Comparison of ENCODE assay signal across 13 cellular contexts in the genomic region with DNA sequence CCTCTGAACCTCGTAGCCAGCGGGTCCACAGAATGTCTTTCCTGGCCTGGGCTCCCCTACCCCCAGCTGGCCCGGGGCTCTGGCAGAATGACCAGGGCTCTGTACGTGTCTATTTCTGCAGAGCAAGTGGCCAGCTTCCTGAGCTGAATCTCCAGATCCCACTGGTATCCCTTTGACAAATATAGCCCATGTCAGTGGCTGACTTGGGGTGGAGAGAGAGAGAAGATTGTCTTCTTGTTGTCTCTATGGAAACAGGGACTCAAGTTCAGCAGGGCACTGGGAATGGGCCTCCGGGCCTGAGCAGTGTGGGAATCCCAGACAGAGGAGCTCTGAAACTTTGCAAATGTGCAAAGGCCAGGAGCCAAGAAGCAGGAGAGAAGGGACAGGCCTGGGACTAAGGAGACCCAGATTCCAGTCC. TPM values are rescaled to one million over a fixed set of nuclear protein-coding genes. Genes with fewer than 3 reads are reported as not detected.
DNase-seq lines count a peak whose midpoint lies in the region; ATAC-seq, FAIRE-seq and TF ChIP-seq lines count a peak whose summit lies in the region.
"Had no signal": no experiment of that assay in that cellular context is flagged by ENCODE, and none has a peak within 500 bp of the region (broad histone marks: within the 10 kb centered on the region; RNA-seq: fewer than 3 reads in every experiment).

No MANE protein-coding gene starts in this region.

- no peak overlapping the region for H3K27ac Mint-ChIP-seq in progenitor cell of endocrine pancreas
- H3K27ac Mint-ChIP-seq: activated naive CD8-positive, alpha-beta T cell had no signal

- TF ChIP-seq POLR2A in body of pancreas (IDR thresholded peaks at IDR 0.05) = no peak

- no peak for TF ChIP-seq CTCF in body of pancreas (IDR thresholded peaks at IDR 0.05)
- no peak for TF ChIP-seq CTCF in progenitor cell of endocrine pancreas (IDR thresholded peaks at IDR 0.05; ENCODE audit: unreplicated experiment)
- no peak for TF ChIP-seq CTCF in colonic mucosa (IDR thresholded peaks at IDR 0.05)

- intact Hi-C loops in body of pancreas (cut with DNase I) = no loop called here
- intact Hi-C loops in colonic mucosa (cut with DNase I) = no loop called here

- WGBS in body of pancreas, 2 donors = 34 to 50% methylated on average over 5 of the region's 5 CpGs

- peak; percentile 30 for DNase-seq in HTR-8/SVneo (ENCODE audit: insufficient read length, low spot score)
- peak in 1 of 4 donors; percentile 6 for DNase-seq in body of pancreas
- peak; percentile 72 for DNase-seq in left kidney (ENCODE audit: low read depth, low spot score)
- no peak for DNase-seq in progenitor cell of endocrine pancreas (ENCODE audit: low spot score, unreplicated experiment)
- no peak for DNase-seq in SHP77 (lab: John Stamatoyannopoulos, UW)
- no peak for DNase-seq in colonic mucosa
- DNase-seq in GM19239 (ENCODE audit: insufficient read length, low spot score) = no peak
- DNase-seq: activated CD8-positive, alpha-beta memory T cell treated with anti-CD3 and anti-CD28 coated beads, Interleukin-2, amount 50 U/mL, for 48 hours; NCI-H1105 treated with DMSO at 0.1 percent for 48 hours had no signal

- H3K4me1 ChIP-seq in body of pancreas (peaks cover 6% of the 10 kb centered on the region), skeletal muscle tissue (ENCODE audit: control insufficient read depth in 3 of 3, insufficient read depth in 3 of 3, low read length in 3 of 3) (peaks cover 14 to 51% (median 41%) of the 10 kb centered on the region in 3 donors), colonic mucosa (no peaks in the 10 kb centered on the region)

- H3K9ac ChIP-seq in skeletal muscle tissue (ENCODE audit: low read depth in 1 of 3, low read length in 3 of 3) = peak overlapping the region; percentile 44 to 74 (median 53)
- no peak overlapping the region for H3K9ac ChIP-seq in colonic mucosa (ENCODE audit: low read depth in 2 of 2, low read length in 2 of 2)

- H3K4me3 ChIP-seq in body of pancreas = no peak overlapping the region
- H3K4me3 ChIP-seq in skeletal muscle tissue (ENCODE audit: low read length in 3 of 3) = peak overlapping the region; percentile 31 to 56 (median 35)
- no peak overlapping the region for H3K4me3 ChIP-seq in colonic mucosa

- no peaks in the 10 kb centered on the region for H3K9me3 Mint-ChIP-seq in progenitor cell of endocrine pancreas (ENCODE audit: low read depth)
- H3K9me3 Mint-ChIP-seq: CD14-positive monocyte had no signal

- no peak for ATAC-seq in body of pancreas

- peaks cover 9% of the 10 kb centered on the region for H3K4me1 Mint-ChIP-seq in progenitor cell of endocrine pancreas (ENCODE audit: low read depth)

- H3K9me3 ChIP-seq in body of pancreas = no peaks in the 10 kb centered on the region
- H3K9me3 ChIP-seq in skeletal muscle tissue (ENCODE audit: control insufficient read depth in 3 of 3, low read length in 3 of 3) = no peaks in the 10 kb centered on the region
- no peaks in the 10 kb centered on the region for H3K9me3 ChIP-seq in colonic mucosa

- no peaks in the 10 kb centered on the region for H3K36me3 Mint-ChIP-seq in progenitor cell of endocrine pancreas (ENCODE audit: insufficient read depth)
- H3K36me3 Mint-ChIP-seq: activated naive CD8-positive, alpha-beta T cell; CD14-positive monocyte had no signal

- peaks cover 24% of the 10 kb centered on the region for H3K27me3 Mint-ChIP-seq in progenitor cell of endocrine pancreas

- no peak for FAIRE-seq in HTR-8/SVneo (lab: Jason Lieb, UNC)
- no peak for FAIRE-seq in GM19239 (lab: Jason Lieb, UNC)

- H3K36me3 ChIP-seq in body of pancreas (replicated peaks in 1 of 2; ENCODE audit: insufficient read depth in 1 of 2, low read depth in 2 of 2) = no peaks in the 10 kb centered on the region
- no peaks in the 10 kb centered on the region for H3K36me3 ChIP-seq in skeletal muscle tissue (ENCODE audit: control insufficient read depth in 3 of 3, insufficient read depth in 3 of 3, low read length in 3 of 3)
- H3K36me3 ChIP-seq in colonic mucosa = no peaks in the 10 kb centered on the region

- peak overlapping the region in 3 of 4 donors; percentile 54 to 59 (median 57) for H3K27ac ChIP-seq in body of pancreas
- H3K27ac ChIP-seq in skeletal muscle tissue (ENCODE audit: low read depth, low read length) = peak overlapping the region; percentile 87
- H3K27ac ChIP-seq in colonic mucosa = no peak overlapping the region

- no peaks in the 10 kb centered on the region for H3K27me3 ChIP-seq in body of pancreas
- peaks cover 0 to 5% (median 4%) of the 10 kb centered on the region in 3 donors for H3K27me3 ChIP-seq in skeletal muscle tissue (ENCODE audit: control insufficient read depth in 3 of 3, insufficient read depth in 3 of 3, low read length in 3 of 3)
- no peaks in the 10 kb centered on the region for H3K27me3 ChIP-seq in colonic mucosa

- H3K4me3 Mint-ChIP-seq in progenitor cell of endocrine pancreas (ENCODE audit: low read depth) = no peak overlapping the region
- H3K4me3 Mint-ChIP-seq: activated naive CD8-positive, alpha-beta T cell had no signal

RNA-seq across cellular contexts. Expression of a gene that starts 33.9 kb away (rescaled TPM):
- total RNA-seq in body of pancreas = 10 to 100 TPM in 1 of 2 donors, 1 to 10 TPM in 1; 7.3 to 23.1 TPM
- total RNA-seq in skeletal muscle tissue = 1.6 TPM
- 8.7 and 9.1 TPM in 2 replicates for total RNA-seq in progenitor cell of endocrine pancreas
- 10 to 100 TPM in 1 of 2 donors, 1 to 10 TPM in 1; 8.3 to 16.4 TPM for total RNA-seq in colonic mucosa
- total RNA-seq: OCI-LY7 had no signal

Comparison
In these comparisons a context has a peak if more than half of its experiments do, and no peak if none do; other contexts are left out.
1. DNase-seq: peak in HTR-8/SVneo (single experiment) and left kidney (single experiment); none in progenitor cell of endocrine pancreas (single experiment), SHP77 (0 of 2), colonic mucosa (single experiment) and GM19239 (single experiment).
2. H3K4me3 ChIP-seq: peak in skeletal muscle tissue (3 of 3); none in body of pancreas (0 of 2) and colonic mucosa (single experiment).
3. H3K9ac ChIP-seq: peak in skeletal muscle tissue (3 of 3); none in colonic mucosa (0 of 2).